Comparison of ENCODE assay signal across 34 cellular contexts in the genomic region with DNA sequence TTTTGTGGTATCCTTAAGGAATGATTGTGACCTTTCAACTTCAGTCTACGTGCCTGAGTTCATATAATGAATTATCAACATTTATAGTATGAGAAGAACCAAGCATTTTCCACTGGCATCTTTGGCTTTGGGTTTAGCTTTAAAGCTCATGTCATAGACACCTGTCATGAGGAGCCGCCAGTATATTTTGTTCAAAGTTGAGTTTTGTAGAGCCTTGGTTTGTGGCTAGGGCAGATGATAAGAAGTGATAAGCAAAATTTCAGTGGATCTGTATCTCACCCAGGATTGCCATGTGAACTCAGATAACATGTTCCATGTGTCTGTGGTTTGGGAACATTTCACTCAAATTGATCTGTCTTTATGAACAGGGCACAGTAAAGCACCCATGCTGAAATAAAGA.
"Had no signal": no experiment of that assay in that cellular context is flagged by ENCODE, and none has a peak within 500 bp of the region (broad histone marks: within the 10 kb centered on the region; RNA-seq: fewer than 3 reads in every experiment).

No MANE protein-coding gene starts in this region.

- H3K27me3 ChIP-seq: MG63 had no signal

- DNase-seq: Karpas-422, Kasumi-1, MG63, MM.1S, MV-4-11, NCI-H1048, NCI-H1092, NCI-H1092 treated with DMSO at 0.1 percent for 48 hours, NCI-H1105, NCI-H1105 treated with DMSO at 0.1 percent for 48 hours, NCI-H1417, NCI-H1417 treated with DMSO at 0.1 percent for 48 hours, NCI-H1436, NCI-H1436 treated with DMSO at 0.1 percent for 48 hours, NCI-H146, NCI-H1694, NCI-H1694 treated with DMSO at 0.1 percent for 48 hours, NCI-H187, NCI-H187 treated with DMSO at 0.1 percent for 48 hours, NCI-H1930, NCI-H2029, NCI-H2029 treated with DMSO at 0.1 percent for 48 hours, NCI-H2081, NCI-H2081 treated with DMSO at 0.1 percent for 48 hours, NCI-H2107, NCI-H2171, NCI-H2171 treated with DMSO at 0.1 percent for 48 hours, NCI-H2227 treated with DMSO at 0.1 percent for 48 hours, NCI-H226, NCI-H345, NCI-H446 treated with DMSO at 0.1 percent for 48 hours, NCI-H510A, NCI-H510A treated with DMSO at 0.1 percent for 48 hours, NCI-H524 had no signal

- H3K4me3 ChIP-seq: MG63 had no signal

- H3K36me3 ChIP-seq: MG63 had no signal

- H3K9me3 ChIP-seq: MG63 had no signal
